8 cellular contexts compared by ENCODE assay signal in genomic region chr18:64037812-64038414, GRCh38.
A peak's percentile ranks its signal among the peaks of the same experiment; 100 is the strongest.
DNase-seq lines count a peak whose midpoint lies in the region; ATAC-seq and TF ChIP-seq lines count a peak whose summit lies in the region.

No MANE protein-coding gene starts in this region.

- ATAC-seq in GM18873 (IDR thresholded peaks at IDR 0.05; ENCODE audit: low FRiP score, unreplicated experiment) (peak; percentile 66), HG03139 (IDR thresholded peaks at IDR 0.05; ENCODE audit: unreplicated experiment) (peak; percentile 63), left cardiac atrium (no peak)

- H3K36me3 Mint-ChIP-seq in endodermal cell (ENCODE audit: low read depth), result peaks cover 3% of the 10 kb centered on the region
- peaks cover 1% of the 10 kb centered on the region for H3K36me3 Mint-ChIP-seq in progenitor cell of endocrine pancreas (ENCODE audit: insufficient read depth)

- no peak overlapping the region for H3K9ac ChIP-seq in endodermal cell (ENCODE audit: extremely low read depth, low read length, poor library complexity, severe bottlenecking)

- H3K27me3 ChIP-seq in endodermal cell (ENCODE audit: control insufficient read depth, insufficient read depth, low read length, poor library complexity, severe bottlenecking), result peaks cover 55% of the 10 kb centered on the region

- H3K27me3 Mint-ChIP-seq in endodermal cell (ENCODE audit: insufficient read depth) (peaks cover 46% of the 10 kb centered on the region), progenitor cell of endocrine pancreas (no peaks in the 10 kb centered on the region)

- no peak overlapping the region for H3K27ac ChIP-seq in C4-2B
- H3K27ac ChIP-seq in endodermal cell (ENCODE audit: low read depth, low read length), result no peak overlapping the region

- no peak overlapping the region for H3K27ac Mint-ChIP-seq in endodermal cell
- no peak overlapping the region for H3K27ac Mint-ChIP-seq in progenitor cell of endocrine pancreas

- H3K4me3 ChIP-seq in endodermal cell (ENCODE audit: low read length), result no peak overlapping the region

- peaks cover 3% of the 10 kb centered on the region for H3K4me1 Mint-ChIP-seq in endodermal cell
- H3K4me1 Mint-ChIP-seq in progenitor cell of endocrine pancreas (ENCODE audit: low read depth), result peaks cover 11% of the 10 kb centered on the region

- H3K9me3 ChIP-seq in endodermal cell (ENCODE audit: control insufficient read depth, low read length), result peaks cover 8% of the 10 kb centered on the region

- TF ChIP-seq CTCF in C4-2B (conservative IDR thresholded peaks at IDR 0.05) (peak; percentile 65), endodermal cell (conservative IDR thresholded peaks at IDR 0.05) (peak; percentile 85), progenitor cell of endocrine pancreas (IDR thresholded peaks at IDR 0.05; ENCODE audit: unreplicated experiment) (peak; percentile 81)

- H3K36me3 ChIP-seq in endodermal cell (ENCODE audit: control insufficient read depth, insufficient read depth, low read length), result no peaks in the 10 kb centered on the region

- DNase-seq in NCI-H69 (lab: John Stamatoyannopoulos, UW), result peak; percentile 78
- DNase-seq in endodermal cell, result no peak
- no peak for DNase-seq in progenitor cell of endocrine pancreas (ENCODE audit: low spot score, unreplicated experiment)
- no peak for DNase-seq in posterior vena cava (ENCODE audit: low spot score)
- DNase-seq in left cardiac atrium, result no peak

- WGBS in endodermal cell (ENCODE audit: insufficient coverage in 1 of 2, insufficient read length in 1 of 2), 2 experiments, result 13% methylated on average over 2 of the region's 3 CpGs; no CpG with 5 or more reads in 1 of the 2 experiments

- intact Hi-C loops in posterior vena cava (cut with DNase I), result no loop called here
- intact Hi-C loops in left cardiac atrium (cut with DNase I), result no loop called here

- H3K4me1 ChIP-seq in endodermal cell (ENCODE audit: control insufficient read depth, insufficient read depth, low read length), result no peaks in the 10 kb centered on the region

- H3K4me3 Mint-ChIP-seq in endodermal cell (no peak overlapping the region), progenitor cell of endocrine pancreas (ENCODE audit: low read depth) (no peak overlapping the region)

- H3K9me3 Mint-ChIP-seq in endodermal cell, result peaks cover 12% of the 10 kb centered on the region
- H3K9me3 Mint-ChIP-seq in progenitor cell of endocrine pancreas (ENCODE audit: low read depth), result peaks cover 3% of the 10 kb centered on the region

Comparison
In these comparisons a context has a peak if more than half of its experiments do, and no peak if none do; other contexts are left out.
1. ATAC-seq: peak in GM18873 (single experiment) and HG03139 (single experiment); none in left cardiac atrium (0 of 2).
2. Peak in every context shown above with its lines, with median percentiles within 50 percentile points of each other: CTCF ChIP-seq.